In genomic region chr2:84458436-84459027, GRCh38 we compare ENCODE assay signal across 8 cellular contexts. TPM values are rescaled to one million over a fixed set of nuclear protein-coding genes. Genes with fewer than 3 reads are reported as not detected.
DNase-seq lines count a peak whose midpoint lies in the region; ATAC-seq, FAIRE-seq and TF ChIP-seq lines count a peak whose summit lies in the region.

No MANE protein-coding gene starts in this region.

- no peak for FAIRE-seq in K562 (lab: Jason Lieb, UNC)

- POLR2A ChIA-PET in K562 (lab: Yijun Ruan, JAX): interaction anchor here (1.1 to 1.3 kb wide), 2 partner anchors 10 to 58 kb away, joined by 3 to 6 read pairs; no protein-coding TSS in a partner anchor

- H3K79me2 ChIP-seq in K562 (ENCODE audit: control insufficient read depth, insufficient read depth, low read length): peaks cover 56% of the 10 kb centered on the region

- no peaks in the 10 kb centered on the region for H3K9me3 ChIP-seq in K562 (replicated peaks; ENCODE audit: control insufficient read depth, insufficient read depth, low read depth, low read length)

- ATAC-seq in HG02588 (IDR thresholded peaks at IDR 0.05; ENCODE audit: unreplicated experiment): peak; percentile 15
- peak; percentile 66 for ATAC-seq in K562

- peak overlapping the region; percentile 87 for H3K27ac ChIP-seq in K562 (ENCODE audit: extremely low read depth, low read depth, low read length)

- H3K36me3 ChIP-seq in K562 (ENCODE audit: control insufficient read depth, insufficient read depth, low read length): peaks cover 20% of the 10 kb centered on the region; the same call in 2 of the 3 replicates

- peak overlapping the region; percentile 98 for H2AFZ ChIP-seq in K562 (ENCODE audit: low read depth, low read length)

- H3K4me2 ChIP-seq in K562 (ENCODE audit: insufficient read depth, low read length): peak overlapping the region; percentile 92

- DNase-seq in NCI-H526 (lab: John Stamatoyannopoulos, UW): peak; percentile 11 to 23
- DNase-seq in NCI-H526 treated with DMSO at 0.1 percent for 48 hours (lab: John Stamatoyannopoulos, UW): no peak
- DNase-seq in OCI-M1 (lab: John Stamatoyannopoulos, UW): peak; percentile 20
- DNase-seq in K562 (ENCODE audit: extremely low read depth in 1 of 4, low spot score in 3 of 4): peak; percentile 15 to 27 (median 22)
- DNase-seq in islet precursor cell: peak; percentile 58
- peak; percentile 20 for DNase-seq in stimulated activated CD4-positive, alpha-beta T cell treated with anti-CD3 and anti-CD28 coated beads, Interleukin-4, amount 100 ng/mL, for 24 hours
- no peak for DNase-seq in NCI-H1436 treated with DMSO at 0.1 percent for 48 hours (lab: John Stamatoyannopoulos, UW)

- TF ChIP-seq RAD21 in K562 (CRISPR knock-in tag; conservative IDR thresholded peaks at IDR 0.05 in 1 of 2, IDR thresholded peaks at IDR 0.05 in 1 of 2): no peak

- in situ Hi-C loops in K562 (cut with MboI): no loop called here

- BruUV-seq in K562 (replicated peaks; lab: Mats Ljungman, UMichigan): TSS peak; percentile 67

- H4K20me1 ChIP-seq in K562 (replicated peaks; ENCODE audit: control insufficient read depth, insufficient read depth, low read length): 0 out of 2 replicates have a peak, but pooled peaks cover 6% of the 10 kb centered on the region

- peak overlapping the region; percentile 91 for H3K4me3 ChIP-seq in K562

- H3K9me1 ChIP-seq in K562 (ENCODE audit: control insufficient read depth, insufficient read depth, low read length): no peaks in the 10 kb centered on the region

- intact Hi-C loops in K562 (cut with micrococcal nuclease): no loop called here

- no peaks in the 10 kb centered on the region for H3K27me3 ChIP-seq in K562 (ENCODE audit: control insufficient read depth in 2 of 2, insufficient read depth in 2 of 2, low read length in 2 of 2)

- 0% methylated on average over 18 of the region's 19 CpGs for WGBS in K562 (ENCODE audit: insufficient coverage, low coverage, missing lambda C conversion rate)

- peaks cover 0 to 11% of the 10 kb centered on the region in 2 experiments; a peak in 2 of 5 replicates for H3K4me1 ChIP-seq in K562 (replicated peaks in 1 of 2; ENCODE audit: control insufficient read depth in 2 of 2, insufficient read depth in 2 of 2, low read length in 2 of 2)

- CTCF ChIA-PET in K562 (lab: Yijun Ruan, JAX; ENCODE audit: low intra/inter-chr PET ratio): no interaction called here

- no peak for TF ChIP-seq POLR2A in K562 (conservative IDR thresholded peaks at IDR 0.05)

- TF ChIP-seq CTCF in K562 (IDR thresholded peaks at IDR 0.05 in 2 of 3, conservative IDR thresholded peaks at IDR 0.05 in 1 of 3; ENCODE audit: insufficient read depth in 2 of 3, low read depth in 1 of 3, low read length in 3 of 3): no peak

- no peak for TF ChIP-seq EP300 in K562 (IDR thresholded peaks at IDR 0.05; ENCODE audit: low read length)

- H3K9ac ChIP-seq in K562 (ENCODE audit: insufficient read depth in 1 of 2, low read depth in 2 of 2, low read length in 2 of 2): peak overlapping the region; percentile 86 to 93

TF ChIP-seq in K562, 482 proteins besides CTCF, POLR2A, EP300 and RAD21 (continues in another document):
- TF ChIP-seq ASH1L (IDR thresholded peaks at IDR 0.05; ENCODE audit: borderline replicate concordance, low read depth, partially characterized antibody): no peak
- no peak for TF ChIP-seq NONO (IDR thresholded peaks at IDR 0.05; ENCODE audit: low read depth in 2 of 2, low read length in 1 of 2)
- TF ChIP-seq ZNF408 (CRISPR knock-in tag; IDR thresholded peaks at IDR 0.05; ENCODE audit: low read depth): no peak
- peak in 1 of 2 experiments; percentile 66; a peak in 1 of 4 replicates for TF ChIP-seq SRF (CRISPR knock-in tag; IDR thresholded peaks at IDR 0.05)
- TF ChIP-seq ARHGAP35 (IDR thresholded peaks at IDR 0.05; ENCODE audit: partially characterized antibody): no peak
- no peak for TF ChIP-seq ZNF699 (CRISPR knock-in tag; IDR thresholded peaks at IDR 0.05; ENCODE audit: insufficient replicate concordance)
- no peak for TF ChIP-seq RBBP5 (IDR thresholded peaks at IDR 0.05; ENCODE audit: borderline replicate concordance, insufficient read depth, low read length, poor library complexity, severe bottlenecking)
- TF ChIP-seq, protein P1, sequence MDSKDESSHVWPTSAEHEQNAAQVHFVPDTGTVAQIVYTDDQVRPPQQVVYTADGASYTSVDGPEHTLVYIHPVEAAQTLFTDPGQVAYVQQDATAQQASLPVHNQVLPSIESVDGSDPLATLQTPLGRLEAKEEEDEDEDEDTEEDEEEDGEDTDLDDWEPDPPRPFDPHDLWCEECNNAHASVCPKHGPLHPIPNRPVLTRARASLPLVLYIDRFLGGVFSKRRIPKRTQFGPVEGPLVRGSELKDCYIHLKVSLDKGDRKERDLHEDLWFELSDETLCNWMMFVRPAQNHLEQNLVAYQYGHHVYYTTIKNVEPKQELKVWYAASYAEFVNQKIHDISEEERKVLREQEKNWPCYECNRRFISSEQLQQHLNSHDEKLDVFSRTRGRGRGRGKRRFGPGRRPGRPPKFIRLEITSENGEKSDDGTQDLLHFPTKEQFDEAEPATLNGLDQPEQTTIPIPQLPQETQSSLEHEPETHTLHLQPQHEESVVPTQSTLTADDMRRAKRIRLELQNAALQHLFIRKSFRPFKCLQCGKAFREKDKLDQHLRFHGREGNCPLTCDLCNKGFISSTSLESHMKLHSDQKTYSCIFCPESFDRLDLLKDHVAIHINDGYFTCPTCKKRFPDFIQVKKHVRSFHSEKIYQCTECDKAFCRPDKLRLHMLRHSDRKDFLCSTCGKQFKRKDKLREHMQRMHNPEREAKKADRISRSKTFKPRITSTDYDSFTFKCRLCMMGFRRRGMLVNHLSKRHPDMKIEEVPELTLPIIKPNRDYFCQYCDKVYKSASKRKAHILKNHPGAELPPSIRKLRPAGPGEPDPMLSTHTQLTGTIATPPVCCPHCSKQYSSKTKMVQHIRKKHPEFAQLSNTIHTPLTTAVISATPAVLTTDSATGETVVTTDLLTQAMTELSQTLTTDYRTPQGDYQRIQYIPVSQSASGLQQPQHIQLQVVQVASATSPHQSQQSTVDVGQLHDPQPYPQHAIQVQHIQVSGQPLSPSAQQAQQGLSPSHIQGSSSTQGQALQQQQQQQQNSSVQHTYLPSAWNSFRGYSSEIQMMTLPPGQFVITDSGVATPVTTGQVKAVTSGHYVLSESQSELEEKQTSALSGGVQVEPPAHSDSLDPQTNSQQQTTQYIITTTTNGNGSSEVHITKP (IDR thresholded peaks at IDR 0.05; ENCODE audit: partially characterized antibody): peak; percentile 87
- TF ChIP-seq ZZZ3 (IDR thresholded peaks at IDR 0.05): no peak
- TF ChIP-seq CREBBP (IDR thresholded peaks at IDR 0.05; ENCODE audit: low read depth, low read length): no peak

RNA-seq across cellular contexts. Expression of gene SUCLG1, which starts 0.5 kb away (rescaled TPM):
- 25.2 and 55.9 TPM in 2 replicates for total RNA-seq in K562 (2011; cell fraction: chromatin; rRNA removed; ENCODE audit: low replicate concordance)
- total RNA-seq in K562 (2011; cell fraction: nucleolus; rRNA removed): 17.0 and 31.5 TPM in 2 replicates
- 32.8 and 48.8 TPM in 2 replicates for total RNA-seq in K562 (2011; cell fraction: nucleoplasm; rRNA removed)
- total RNA-seq in K562 (2014; rRNA removed) (81.1 and 90.5 TPM in 2 replicates), K562 (2014; rRNA removed; fragmentation: Illumina TruSeq; extraction: Trizol) (122 and 136 TPM in 2 replicates), K562 (2015; rRNA removed; fragmentation: Illumina TruSeq; extraction: Trizol) (113 and 123 TPM in 2 replicates), K562 (2021) (108 and 122 TPM in 2 replicates)
- polyA plus RNA-seq in K562 (2011; rRNA removed) (64.2 and 112 TPM in 2 replicates), K562 (2014; fragmentation: Illumina TruSeq; extraction: Trizol) (108 and 114 TPM in 2 replicates), K562 (2014; fragmentation: Nextera tagmentation; extraction: Ambion mirVana) (100 to 1,000 TPM; 261 to 325 TPM), K562 (2014; rRNA removed) (115 and 127 TPM in 2 replicates)
- 36.6 and 56.1 TPM in 2 replicates for polyA plus RNA-seq in K562 (2011; cell fraction: cytosol; rRNA removed)
- polyA plus RNA-seq in K562 (2011; cell fraction: nucleus; rRNA removed): 34.7 and 35.0 TPM in 2 replicates
- 97.4 and 110 TPM in 2 replicates for polyA plus RNA-seq in K562 (2012)
- polyA minus RNA-seq in K562 (2011; rRNA and poly(A)+ RNA removed): 34.6 and 43.1 TPM in 2 replicates
- 27.5 and 29.7 TPM in 2 replicates for polyA minus RNA-seq in K562 (2011; cell fraction: cytosol; rRNA and poly(A)+ RNA removed)
- 24.3 and 25.8 TPM in 2 replicates for polyA minus RNA-seq in K562 (2011; cell fraction: nucleus; rRNA and poly(A)+ RNA removed)

RNA-seq across cellular contexts. Expression of gene DNAH6, which starts 57.8 kb away (rescaled TPM):
- 0.05 and 0.07 TPM in 2 replicates for total RNA-seq in K562 (2011; cell fraction: chromatin; rRNA removed; ENCODE audit: low replicate concordance)
- not detected in 2 replicates for total RNA-seq in K562 (2011; cell fraction: nucleolus; rRNA removed)
- total RNA-seq in K562 (2011; cell fraction: nucleoplasm; rRNA removed): not detected in 2 replicates
- total RNA-seq in K562 (2014; rRNA removed) (0.08 TPM in 1 of 2 replicates, not detected in the other), K562 (2014; rRNA removed; fragmentation: Illumina TruSeq; extraction: Trizol) (0.04 TPM in 1 of 2 replicates, not detected in the other), K562 (2015; rRNA removed; fragmentation: Illumina TruSeq; extraction: Trizol) (not detected in 2 replicates), K562 (2021) (0.49 TPM in 1 of 2 replicates, not detected in the other)
- polyA plus RNA-seq in K562 (2011; rRNA removed) (0.01 and 0.07 TPM in 2 replicates), K562 (2014; fragmentation: Illumina TruSeq; extraction: Trizol) (0.01 TPM in 1 of 2 replicates, not detected in the other), K562 (2014; fragmentation: Nextera tagmentation; extraction: Ambion mirVana) (under 1 TPM in 1 of 2 experiments, not detected in 1; 0.01 TPM), K562 (2014; rRNA removed) (not detected in 2 replicates)
- not detected in 2 replicates for polyA plus RNA-seq in K562 (2011; cell fraction: cytosol; rRNA removed)
- polyA plus RNA-seq in K562 (2011; cell fraction: nucleus; rRNA removed): 0.01 and 0.08 TPM in 2 replicates
- 0.01 and 0.07 TPM in 2 replicates for polyA plus RNA-seq in K562 (2012)
- polyA minus RNA-seq in K562 (2011; rRNA and poly(A)+ RNA removed): 0.27 TPM in 1 of 2 replicates, not detected in the other
- polyA minus RNA-seq in K562 (2011; cell fraction: cytosol; rRNA and poly(A)+ RNA removed): not detected in 2 replicates
- 0.11 TPM in 1 of 2 replicates, not detected in the other for polyA minus RNA-seq in K562 (2011; cell fraction: nucleus; rRNA and poly(A)+ RNA removed)

Comparison
In these comparisons a context has a peak if more than half of its experiments do, and no peak if none do; other contexts are left out.
1. DNase-seq: peak in NCI-H526 (2 of 2), OCI-M1 (single experiment), K562 (4 of 4), islet precursor cell (single experiment) and stimulated activated CD4-positive, alpha-beta T cell treated with anti-CD3 and anti-CD28 coated beads, Interleukin-4, amount 100 ng/mL, for 24 hours (single experiment); none in NCI-H526 treated with DMSO at 0.1 percent for 48 hours (single experiment) and NCI-H1436 treated with DMSO at 0.1 percent for 48 hours (single experiment).